ENCODE assay signal across 19 cellular contexts in the genomic region with DNA sequence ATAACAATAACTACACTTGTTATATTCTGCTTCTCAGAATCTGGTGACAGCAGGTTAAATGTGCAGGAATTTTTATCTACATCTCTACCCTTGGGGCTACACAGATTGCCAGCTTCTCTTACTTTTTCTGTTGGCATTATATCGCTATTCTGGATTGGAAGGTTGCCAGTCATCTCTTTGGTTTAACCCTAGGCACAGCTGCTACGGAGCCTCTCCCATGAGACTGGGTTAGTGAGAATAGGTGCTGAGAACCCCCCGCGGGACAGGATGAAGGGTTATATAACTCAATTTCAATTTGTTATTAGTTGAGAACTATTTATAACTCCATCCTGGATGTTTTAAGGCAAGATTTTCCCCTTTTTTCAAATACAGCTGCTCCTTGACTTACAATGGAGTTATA.
DNase-seq lines count a peak whose midpoint lies in the region; ATAC-seq and TF ChIP-seq lines count a peak whose summit lies in the region.
"Had no signal": no experiment of that assay in that cellular context is flagged by ENCODE, and none has a peak within 500 bp of the region (broad histone marks: within the 10 kb centered on the region; RNA-seq: fewer than 3 reads in every experiment).

No MANE protein-coding gene starts in this region.

- H3K9me3 ChIP-seq in cardiac muscle cell (ENCODE audit: low read depth) (no peaks in the 10 kb centered on the region), left ventricle myocardium inferior (replicated peaks) (peaks cover 30% of the 10 kb centered on the region), OCI-LY3 (ENCODE audit: insufficient read depth, low read length) (peaks cover 14% of the 10 kb centered on the region; the same call in 1 of the 2 replicates), adrenal gland (replicated peaks in 1 of 3) (peaks cover 0 to 10% (median 0%) of the 10 kb centered on the region in 3 donors)
- H3K9me3 ChIP-seq: suprapubic skin had no signal

- H3K36me3 Mint-ChIP-seq in T-cell: peaks cover 52% of the 10 kb centered on the region

- ATAC-seq in HG03354 (IDR thresholded peaks at IDR 0.05; ENCODE audit: poor library complexity, severe bottlenecking, unreplicated experiment): peak; percentile 54
- no peak for ATAC-seq in T-cell (replicated peaks in 1 of 4)
- ATAC-seq: left lung had no signal

- no peaks in the 10 kb centered on the region for H3K36me3 ChIP-seq in cardiac muscle cell
- H3K36me3 ChIP-seq in left ventricle myocardium inferior: peaks cover 13% of the 10 kb centered on the region
- peaks cover 30% of the 10 kb centered on the region for H3K36me3 ChIP-seq in OCI-LY3 (replicated peaks; ENCODE audit: low read depth, low read length)
- H3K36me3 ChIP-seq in adrenal gland (replicated peaks in 1 of 2): no peaks in the 10 kb centered on the region
- H3K36me3 ChIP-seq: HAP-1, left lung had no signal

- H3K4me3 Mint-ChIP-seq in T-cell: no peak overlapping the region

- H4K20me1 ChIP-seq in OCI-LY3 (ENCODE audit: insufficient read depth, low read length): no peaks in the 10 kb centered on the region

- H3K4me3 ChIP-seq in cardiac muscle cell: no peak overlapping the region
- no peak overlapping the region for H3K4me3 ChIP-seq in left ventricle myocardium inferior
- peak overlapping the region; percentile 68 for H3K4me3 ChIP-seq in OCI-LY3 (ENCODE audit: low read length)
- no peak overlapping the region for H3K4me3 ChIP-seq in adrenal gland
- H3K4me3 ChIP-seq: esophagus squamous epithelium, HAP-1, left lung, suprapubic skin had no signal

- CTCF ChIA-PET in T-cell (lab: Charles Lee): interaction anchor here in 1 of 2 donors (0.6 kb wide), 1 partner anchor 218 kb away, joined by 3 read pairs; the partner anchor contains the start of gene POP5

- H3K4me1 Mint-ChIP-seq in T-cell: peaks cover 42 to 56% (median 51%) of the 10 kb centered on the region in 3 donors

- TF ChIP-seq CTCF in cardiac muscle cell (IDR thresholded peaks at IDR 0.05; ENCODE audit: low read depth, low read length): no peak
- TF ChIP-seq CTCF in left ventricle myocardium inferior (IDR thresholded peaks at IDR 0.05; ENCODE audit: borderline replicate concordance): no peak
- TF ChIP-seq CTCF in OCI-LY3 (IDR thresholded peaks at IDR 0.05; ENCODE audit: low read depth, low read length): no peak
- no peak for TF ChIP-seq CTCF in adrenal gland (IDR thresholded peaks at IDR 0.05)

- DNase-seq in cardiac muscle cell (ENCODE audit: low read depth in 1 of 2, low spot score in 1 of 2) (no peak), left ventricle myocardium inferior (no peak), T-cell (no peak), adrenal gland (no peak), germinal center (ENCODE audit: low spot score) (no peak)
- no peak for DNase-seq in activated T-cell treated with anti-CD3 and anti-CD28 coated beads, Interleukin-2, amount 50 U/mL, for 1 hour
- DNase-seq: activated CD4-positive, alpha-beta T cell treated with anti-CD3 and anti-CD28 coated beads, Interleukin-2, amount 50 U/mL, for 4 hours; amniotic stem cell; caudate nucleus; esophagus squamous epithelium; left lung; NCI-H187; NCI-H526 treated with DMSO at 0.1 percent for 48 hours; RPMI8226 had no signal

- H3K27ac Mint-ChIP-seq in T-cell: no peak overlapping the region

- H3K79me2 ChIP-seq in OCI-LY3 (ENCODE audit: low read length): peaks cover 47% of the 10 kb centered on the region

- H3K27me3 Mint-ChIP-seq in T-cell: no peaks in the 10 kb centered on the region

- intact Hi-C loops in left ventricle myocardium inferior (cut with micrococcal nuclease): no loop called here
- intact Hi-C loops in adrenal gland (cut with DNase I): no loop called here

- POLR2A ChIA-PET in T-cell (lab: Charles Lee): no interaction called here

- peaks cover 12 to 24% (median 15%) of the 10 kb centered on the region in 3 donors for H3K9me3 Mint-ChIP-seq in T-cell

- no peak for TF ChIP-seq POLR2A in adrenal gland (IDR thresholded peaks at IDR 0.05)

- H3K4me2 ChIP-seq in OCI-LY3 (ENCODE audit: low read length): peak overlapping the region; percentile 91

- WGBS in adrenal gland, 4 donors: 82 to 89% (median 87%) methylated on average over 4 of the region's 4 CpGs

- H3K27me3 ChIP-seq in cardiac muscle cell: no peaks in the 10 kb centered on the region
- no peaks in the 10 kb centered on the region for H3K27me3 ChIP-seq in left ventricle myocardium inferior (ENCODE audit: low read depth)
- H3K27me3 ChIP-seq in OCI-LY3 (ENCODE audit: low read depth, low read length): no peaks in the 10 kb centered on the region
- no peaks in the 10 kb centered on the region for H3K27me3 ChIP-seq in adrenal gland
- H3K27me3 ChIP-seq: esophagus squamous epithelium, left lung, suprapubic skin had no signal

- peak overlapping the region; percentile 68 for H3K27ac ChIP-seq in cardiac muscle cell
- no peak overlapping the region for H3K27ac ChIP-seq in left ventricle myocardium inferior (replicated peaks)
- H3K27ac ChIP-seq in OCI-LY3 (ENCODE audit: low read length): peak overlapping the region; percentile 95
- H3K27ac ChIP-seq in adrenal gland: no peak overlapping the region
- H3K27ac ChIP-seq: esophagus squamous epithelium, left lung, parathyroid adenoma, suprapubic skin had no signal

- H3K9ac ChIP-seq in OCI-LY3 (ENCODE audit: low read length): peak overlapping the region; percentile 72
- H3K9ac ChIP-seq: parathyroid adenoma had no signal

- no peak overlapping the region for H2AFZ ChIP-seq in OCI-LY3 (ENCODE audit: low read depth, low read length)
- H2AFZ ChIP-seq: parathyroid adenoma had no signal

- H3K4me1 ChIP-seq in cardiac muscle cell (ENCODE audit: low read depth) (peaks cover 23% of the 10 kb centered on the region), left ventricle myocardium inferior (peaks cover 33% of the 10 kb centered on the region), OCI-LY3 (ENCODE audit: low read length) (peaks cover 63% of the 10 kb centered on the region), adrenal gland (replicated peaks in 1 of 2) (peaks cover 0 to 11% of the 10 kb centered on the region in 2 donors)
- H3K4me1 ChIP-seq: HAP-1 had no signal

Comparison
In these comparisons a context has a peak if more than half of its experiments do, and no peak if none do; other contexts are left out.
1. H3K27ac ChIP-seq: peak in cardiac muscle cell (single experiment) and OCI-LY3 (single experiment); none in left ventricle myocardium inferior (single experiment) and adrenal gland (0 of 5).